Comparison of ENCODE assay signal across 13 cellular contexts in genomic region chr2:218046234-218046633, GRCh38. TPM values are rescaled to one million over a fixed set of nuclear protein-coding genes. Genes with fewer than 3 reads are reported as not detected.
DNase-seq lines count a peak whose midpoint lies in the region; ATAC-seq and TF ChIP-seq lines count a peak whose summit lies in the region.
"Had no signal": no experiment of that assay in that cellular context is flagged by ENCODE, and none has a peak within 500 bp of the region (broad histone marks: within the 10 kb centered on the region; RNA-seq: fewer than 3 reads in every experiment).

No MANE protein-coding gene starts in this region.

- no peak for TF ChIP-seq CTCF in CD8-positive, alpha-beta T cell (IDR thresholded peaks at IDR 0.05)

- H3K4me1 ChIP-seq in CD8-positive, alpha-beta T cell (ENCODE audit: insufficient read depth, low read length): no peaks in the 10 kb centered on the region
- H3K4me1 ChIP-seq: adrenal gland had no signal

- H3K4me3 ChIP-seq in CD8-positive, alpha-beta T cell (ENCODE audit: low read depth, low read length): no peak overlapping the region
- H3K4me3 ChIP-seq: adrenal gland, K562 had no signal

- peaks cover 6% of the 10 kb centered on the region for H3K9me3 ChIP-seq in CD8-positive, alpha-beta T cell (ENCODE audit: low read length)
- H3K9me3 ChIP-seq: adrenal gland had no signal

- no peak overlapping the region for H3K27ac ChIP-seq in CD8-positive, alpha-beta T cell (ENCODE audit: low read depth, low read length)

- no peaks in the 10 kb centered on the region for H3K36me3 ChIP-seq in CD8-positive, alpha-beta T cell (ENCODE audit: insufficient read depth, low read length)
- H3K36me3 ChIP-seq: adrenal gland had no signal

- CTCF ChIA-PET in CD8-positive, alpha-beta T cell (lab: Charles Lee): interaction anchor here (1.1 kb wide), 1 partner anchor 53 kb away, joined by 3 read pairs; no protein-coding TSS in a partner anchor

- H3K27me3 ChIP-seq in CD8-positive, alpha-beta T cell (ENCODE audit: insufficient read depth, low read length): no peaks in the 10 kb centered on the region
- H3K27me3 ChIP-seq: adrenal gland had no signal

- no peak overlapping the region for H3K27ac Mint-ChIP-seq in CD8-positive, alpha-beta T cell

- POLR2A ChIA-PET in CD8-positive, alpha-beta T cell (lab: Charles Lee): no interaction called here

- intact Hi-C loops in CD8-positive, alpha-beta T cell (cut with DNase I, micrococcal nuclease): no loop called here

- peak; percentile 82 for ATAC-seq in GM18867 (IDR thresholded peaks at IDR 0.05; ENCODE audit: unreplicated experiment)
- ATAC-seq in GM21825 (IDR thresholded peaks at IDR 0.05; ENCODE audit: unreplicated experiment): peak; percentile 69
- peak; percentile 72 for ATAC-seq in HG03565 (IDR thresholded peaks at IDR 0.05; ENCODE audit: unreplicated experiment)
- ATAC-seq in left lobe of liver: peak; percentile 36
- ATAC-seq in CD8-positive, alpha-beta T cell: no peak
- ATAC-seq: K562 had no signal

- H3K4me1 Mint-ChIP-seq in CD8-positive, alpha-beta T cell (ENCODE audit: low read depth): no peaks in the 10 kb centered on the region

- H3K9me3 Mint-ChIP-seq in CD8-positive, alpha-beta T cell: peaks cover 14% of the 10 kb centered on the region

- H3K36me3 Mint-ChIP-seq in CD8-positive, alpha-beta T cell: no peaks in the 10 kb centered on the region

- peaks cover 9% of the 10 kb centered on the region for H3K27me3 Mint-ChIP-seq in CD8-positive, alpha-beta T cell (ENCODE audit: low read depth)

- DNase-seq in left lobe of liver (ENCODE audit: low spot score) (no peak), OCI-M1 (lab: John Stamatoyannopoulos, UW) (no peak), DMS153 treated with DMSO at 0.1 percent for 48 hours (lab: John Stamatoyannopoulos, UW; ENCODE audit: unreplicated experiment) (no peak), HT-29 (ENCODE audit: low spot score) (no peak)
- no peak for DNase-seq in CD8-positive, alpha-beta T cell
- DNase-seq: stimulated activated CD8-positive, alpha-beta memory T cell treated with anti-CD3 and anti-CD28 coated beads, Interleukin-4, amount 100 ng/mL, for 48 hours had no signal

- no peak overlapping the region for H3K4me3 Mint-ChIP-seq in CD8-positive, alpha-beta T cell

RNA-seq across cellular contexts. Expression of gene RUFY4, which starts 22.8 kb away (rescaled TPM):
- total RNA-seq in left lobe of liver: not detected
- not detected in 2 replicates for total RNA-seq in HT-29 (2014; rRNA removed; shearing (Covaris generic))
- total RNA-seq in CD8-positive, alpha-beta T cell: under 1 TPM; 0.33 to 0.44 TPM
- total RNA-seq: epithelial cell of proximal tubule, K562, lower leg skin had no signal

RNA-seq across cellular contexts. Expression of gene TNS1, which starts 43.4 kb away (rescaled TPM):
- total RNA-seq in left lobe of liver: 102 TPM
- 8.9 and 13.8 TPM in 2 replicates for total RNA-seq in HT-29 (2014; rRNA removed; shearing (Covaris generic))
- not detected for total RNA-seq in CD8-positive, alpha-beta T cell
